In the genomic region with DNA sequence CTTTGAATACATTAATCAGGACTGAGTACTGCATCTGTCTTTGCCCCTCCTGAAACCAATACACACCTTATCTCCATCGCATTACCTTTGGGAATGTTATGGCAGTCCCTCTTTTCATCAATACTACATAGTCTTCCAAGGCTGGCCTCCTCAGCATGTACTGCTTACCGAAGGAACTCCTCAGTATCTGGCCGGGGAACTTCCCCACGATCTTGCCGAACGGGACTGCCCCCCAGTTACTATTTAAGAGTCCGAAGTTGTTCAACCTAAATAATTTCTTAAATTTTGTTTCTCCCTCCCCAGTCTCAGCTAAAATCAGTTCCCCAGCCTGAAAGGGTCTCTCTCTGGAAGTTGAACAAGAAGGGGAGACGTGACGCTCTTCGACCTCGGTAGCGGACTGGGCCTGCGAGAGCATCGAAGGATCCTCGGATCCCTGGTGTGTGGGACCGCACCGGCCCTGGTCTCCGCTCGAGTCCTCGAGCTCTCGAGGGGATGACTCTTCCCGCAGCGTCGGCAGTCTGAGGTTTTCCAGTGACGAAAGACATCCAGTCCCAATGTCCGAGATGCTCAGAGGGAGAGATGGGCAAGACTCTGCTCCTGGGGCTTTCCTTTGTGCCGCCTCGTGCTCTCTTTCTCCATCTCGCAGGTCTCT, we compare ENCODE assay signal across 8 cellular contexts. TPM values are rescaled to one million over a fixed set of nuclear protein-coding genes. Genes with fewer than 3 reads are reported as not detected.
DNase-seq lines count a peak whose midpoint lies in the region; ATAC-seq lines count a peak whose summit lies in the region.

No MANE protein-coding gene starts in this region.

- H3K9me3 ChIP-seq in KOPT-K1 (ENCODE audit: insufficient read depth, low read length, poor library complexity, severe bottlenecking) = no peaks in the 10 kb centered on the region
- no peaks in the 10 kb centered on the region for H3K9me3 ChIP-seq in iPS-18a (ENCODE audit: control insufficient read depth, low read depth, low read length)

- peak; percentile 23 for ATAC-seq in GM21717 (IDR thresholded peaks at IDR 0.05; ENCODE audit: unreplicated experiment)
- peak; percentile 6 for ATAC-seq in activated naive CD8-positive, alpha-beta T cell treated with anti-CD3 and anti-CD28 coated beads, Interleukin-2, amount 10 ng/mL, durations not matched to agents 7 days and 5 days (ENCODE audit: low read depth)

- peak overlapping the region; percentile 82 for H3K27ac ChIP-seq in KOPT-K1 (ENCODE audit: low read depth, low read length, poor library complexity, severe bottlenecking)
- H3K27ac ChIP-seq in iPS-18a (ENCODE audit: low read length) = peak overlapping the region; percentile 77

- H3K27me3 Mint-ChIP-seq in activated naive CD8-positive, alpha-beta T cell treated with anti-CD3 and anti-CD28 coated beads, Interleukin-2, amount 10 ng/mL, durations not matched to agents 7 days and 5 days = peaks cover 9% of the 10 kb centered on the region

- peak overlapping the region; percentile 89 for H3K9ac ChIP-seq in iPS-18a (ENCODE audit: low read length)

- peaks cover 31% of the 10 kb centered on the region for H3K36me3 ChIP-seq in KOPT-K1 (ENCODE audit: insufficient read depth, low read length)
- peaks cover 10% of the 10 kb centered on the region for H3K36me3 ChIP-seq in iPS-18a (ENCODE audit: control insufficient read depth, low read depth, low read length)

- H3K4me1 ChIP-seq in iPS-18a (ENCODE audit: control insufficient read depth, low read depth, low read length) = no peaks in the 10 kb centered on the region

- H3K4me3 ChIP-seq in iPS-18a (ENCODE audit: low read length) = peak overlapping the region; percentile 97

- POLR2A ChIA-PET in activated naive CD8-positive, alpha-beta T cell treated with anti-CD3 and anti-CD28 coated beads, Interleukin-2, amount 10 ng/mL, durations not matched to agents 7 days and 5 days (lab: Charles Lee) = interaction anchor here (0.6 to 4.3 kb wide), 10 partner anchors 11 to 364 kb away, joined by 3 to 73 read pairs (median 4); partner anchors contain the start of genes PPP1CB, SPDYA and WDR43

- H3K4me1 Mint-ChIP-seq in activated naive CD8-positive, alpha-beta T cell treated with anti-CD3 and anti-CD28 coated beads, Interleukin-2, amount 10 ng/mL, durations not matched to agents 7 days and 5 days = peaks cover 23% of the 10 kb centered on the region

- peak overlapping the region; percentile 94 for H3K4me3 Mint-ChIP-seq in activated naive CD8-positive, alpha-beta T cell treated with anti-CD3 and anti-CD28 coated beads, Interleukin-2, amount 10 ng/mL, durations not matched to agents 7 days and 5 days

- peaks cover 6% of the 10 kb centered on the region for H3K27me3 ChIP-seq in iPS-18a (ENCODE audit: control insufficient read depth, insufficient read depth, low read length)

- DNase-seq in DMS 273 (lab: John Stamatoyannopoulos, UW; ENCODE audit: unreplicated experiment) (peak; percentile 76), DMS 273 treated with DMSO at 0.1 percent for 48 hours (lab: John Stamatoyannopoulos, UW) (no peak), SW 1271 (lab: John Stamatoyannopoulos, UW) (no peak)
- DNase-seq in activated naive CD8-positive, alpha-beta T cell treated with anti-CD3 and anti-CD28 coated beads, Interleukin-2, amount 10 ng/mL, durations not matched to agents 7 days and 5 days = no peak
- DNase-seq in stimulated activated CD4-positive, alpha-beta T cell treated with anti-CD3 and anti-CD28 coated beads, Interleukin-4, amount 100 ng/mL, for 24 hours = peak; percentile 26

- H3K27ac Mint-ChIP-seq in activated naive CD8-positive, alpha-beta T cell treated with anti-CD3 and anti-CD28 coated beads, Interleukin-2, amount 10 ng/mL, durations not matched to agents 7 days and 5 days = peak overlapping the region; percentile 97

- no peaks in the 10 kb centered on the region for H3K36me3 Mint-ChIP-seq in activated naive CD8-positive, alpha-beta T cell treated with anti-CD3 and anti-CD28 coated beads, Interleukin-2, amount 10 ng/mL, durations not matched to agents 7 days and 5 days

- no peaks in the 10 kb centered on the region for H3K9me3 Mint-ChIP-seq in activated naive CD8-positive, alpha-beta T cell treated with anti-CD3 and anti-CD28 coated beads, Interleukin-2, amount 10 ng/mL, durations not matched to agents 7 days and 5 days

RNA-seq across cellular contexts. Expression of gene TRMT61B, which starts 0.5 kb away (rescaled TPM):
- total RNA-seq in activated naive CD8-positive, alpha-beta T cell treated with anti-CD3 and anti-CD28 coated beads, Interleukin-2, amount 10 ng/mL, durations not matched to agents 7 days and 5 days = 10 to 100 TPM; 15.1 to 16.0 TPM

RNA-seq across cellular contexts. Expression of gene WDR43, which starts 24.8 kb away (rescaled TPM):
- 10 to 100 TPM; 50.3 to 54.3 TPM for total RNA-seq in activated naive CD8-positive, alpha-beta T cell treated with anti-CD3 and anti-CD28 coated beads, Interleukin-2, amount 10 ng/mL, durations not matched to agents 7 days and 5 days

RNA-seq across cellular contexts. Expression of gene SPDYA, which starts 59.0 kb away (rescaled TPM):
- total RNA-seq in activated naive CD8-positive, alpha-beta T cell treated with anti-CD3 and anti-CD28 coated beads, Interleukin-2, amount 10 ng/mL, durations not matched to agents 7 days and 5 days = 1 to 10 TPM; 1.4 to 1.9 TPM

Comparison
In these comparisons a context has a peak if more than half of its experiments do, and no peak if none do; other contexts are left out.
1. DNase-seq: peak in DMS 273 (single experiment) and stimulated activated CD4-positive, alpha-beta T cell treated with anti-CD3 and anti-CD28 coated beads, Interleukin-4, amount 100 ng/mL, for 24 hours (single experiment); none in DMS 273 treated with DMSO at 0.1 percent for 48 hours (single experiment), activated naive CD8-positive, alpha-beta T cell treated with anti-CD3 and anti-CD28 coated beads, Interleukin-2, amount 10 ng/mL, durations not matched to agents 7 days and 5 days (single experiment) and SW 1271 (0 of 2).